34 cellular contexts compared by ENCODE assay signal in genomic region chr18:69747388-69747787, GRCh38.
"Had no signal": no experiment of that assay in that cellular context is flagged by ENCODE, and none has a peak within 500 bp of the region (broad histone marks: within the 10 kb centered on the region; RNA-seq: fewer than 3 reads in every experiment).

No MANE protein-coding gene starts in this region.

- H3K27ac ChIP-seq: adrenal gland, ascending aorta, body of pancreas, brain microvascular endothelial cell, breast epithelium, cardiac muscle cell had no signal

- H3K9me3 ChIP-seq: adrenal gland, ascending aorta, body of pancreas, breast epithelium had no signal

- H3K4me3 ChIP-seq: adrenal gland, ascending aorta, body of pancreas, breast epithelium, cardiac muscle cell had no signal

- FAIRE-seq: astrocyte, bronchial epithelial cell had no signal

- H3K4me1 ChIP-seq: adrenal gland, ascending aorta, body of pancreas, breast epithelium had no signal

- DNase-seq: activated effector memory CD4-positive, alpha-beta T cell treated with anti-CD3 and anti-CD28 coated beads, Interleukin-2, amount 50 U/mL, for 16 hours; activated effector memory CD4-positive, alpha-beta T cell treated with Interleukin-2 at 50 U/mL for 16 hours; activated gamma-delta T cell; activated gamma-delta T cell treated with Interleukin-2 at 50 U/mL for 16 hours; activated naive CD4-positive, alpha-beta T cell; activated naive CD4-positive, alpha-beta T cell treated with anti-CD3 and anti-CD28 coated beads for 36 hours; activated naive CD4-positive, alpha-beta T cell treated with anti-CD3 and anti-CD28 coated beads, Interleukin-2, amount 10 ng/mL, durations not matched to agents 7 days and 5 days; activated naive CD4-positive, alpha-beta T cell treated with anti-CD3 and anti-CD28 coated beads, Interleukin-2, amount 50 U/mL, for 16 hours; activated naive CD4-positive, alpha-beta T cell treated with Interleukin-2 at 50 U/mL for 16 hours; activated naive CD8-positive, alpha-beta T cell treated with anti-CD3 and anti-CD28 coated beads for 36 hours; activated naive CD8-positive, alpha-beta T cell treated with anti-CD3 and anti-CD28 coated beads, Interleukin-2, amount 10 ng/mL, durations not matched to agents 7 days and 5 days; activated naive CD8-positive, alpha-beta T cell treated with anti-CD3 and anti-CD28 coated beads, Interleukin-2, amount 50 U/mL, for 24 hours; activated T-cell treated with anti-CD3 and anti-CD28 coated beads, Interleukin-2, amount 50 U/mL, for 1 hour; activated T-cell treated with anti-CD3 and anti-CD28 coated beads, Interleukin-2, amount 50 U/mL, for 24 hours; activated T-cell treated with anti-CD3 and anti-CD28 coated beads, Interleukin-2, amount 50 U/mL, for 4 hours; activated T-cell treated with anti-CD3 and anti-CD28 coated beads, Interleukin-2, amount 50 U/mL, for 48 hours; activated T-cell treated with anti-CD3 and anti-CD28 coated beads, Interleukin-2, amount 50 U/mL, for 72 hours; adrenal gland; amniotic stem cell; amygdala; anterior cingulate cortex; aorta; body of pancreas; brain microvascular endothelial cell; caudate nucleus; central memory CD4-positive, alpha-beta T cell; cerebellar nuclear complex had no signal

- H3K27me3 ChIP-seq: adrenal gland, ascending aorta, body of pancreas, brain microvascular endothelial cell, breast epithelium, cardiac muscle cell had no signal

- H3K36me3 ChIP-seq: adrenal gland, ascending aorta, brain microvascular endothelial cell, cardiac muscle cell had no signal

- ATAC-seq: activated naive CD4-positive, alpha-beta T cell treated with anti-CD3 and anti-CD28 coated beads, Interleukin-2, amount 50 U/mL, for 72 hours; activated naive CD8-positive, alpha-beta T cell treated with anti-CD3 and anti-CD28 coated beads, Interleukin-2, amount 50 U/mL, for 24 hours; activated T-cell treated with anti-CD3 and anti-CD28 coated beads, Interleukin-2, amount 50 U/mL, for 4 hours; activated T-cell treated with anti-CD3 and anti-CD28 coated beads, Interleukin-2, amount 50 U/mL, for 72 hours; activated T-helper 17 cell treated with anti-CD3 and anti-CD28 coated beads, Interleukin-2, amount 50 U/mL, for 72 hours; body of pancreas had no signal
